2 cellular contexts compared by ENCODE assay signal in the genomic region with DNA sequence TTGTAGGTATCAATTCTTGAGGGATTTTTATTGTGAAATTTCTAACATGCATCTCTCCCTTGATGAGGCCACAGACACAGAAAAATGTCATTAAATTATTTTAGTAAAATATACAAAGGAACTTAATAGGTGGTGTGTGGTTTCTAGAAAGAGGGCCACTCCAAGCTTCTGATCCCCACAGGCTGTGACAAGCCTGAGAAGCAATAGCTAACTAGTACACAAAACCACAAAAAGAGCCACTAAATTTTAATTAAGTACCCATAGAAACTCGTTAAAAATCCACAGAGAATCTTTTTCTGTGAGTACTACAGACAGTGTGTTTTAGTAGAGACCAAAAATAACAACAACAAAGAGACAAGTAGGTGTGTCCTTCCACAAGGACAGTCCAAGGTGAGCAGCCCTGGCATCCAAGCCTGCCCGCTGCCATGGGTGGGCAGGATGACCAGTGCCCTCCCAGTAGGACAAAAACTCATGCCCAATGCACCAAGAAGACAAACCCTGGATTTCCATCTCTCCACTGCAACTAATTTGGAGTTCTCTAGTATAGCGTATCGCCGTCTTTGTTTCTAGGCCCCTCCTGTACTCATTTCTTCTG.
TF ChIP-seq lines count a peak whose summit lies in the region.

No MANE protein-coding gene starts in this region.

TF ChIP-seq in IMR-90, 13 proteins besides CTCF, POLR2A, EP300 and RAD21 (continued from another document):
- TF ChIP-seq, protein P1, sequence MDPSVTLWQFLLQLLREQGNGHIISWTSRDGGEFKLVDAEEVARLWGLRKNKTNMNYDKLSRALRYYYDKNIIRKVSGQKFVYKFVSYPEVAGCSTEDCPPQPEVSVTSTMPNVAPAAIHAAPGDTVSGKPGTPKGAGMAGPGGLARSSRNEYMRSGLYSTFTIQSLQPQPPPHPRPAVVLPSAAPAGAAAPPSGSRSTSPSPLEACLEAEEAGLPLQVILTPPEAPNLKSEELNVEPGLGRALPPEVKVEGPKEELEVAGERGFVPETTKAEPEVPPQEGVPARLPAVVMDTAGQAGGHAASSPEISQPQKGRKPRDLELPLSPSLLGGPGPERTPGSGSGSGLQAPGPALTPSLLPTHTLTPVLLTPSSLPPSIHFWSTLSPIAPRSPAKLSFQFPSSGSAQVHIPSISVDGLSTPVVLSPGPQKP (IDR thresholded peaks at IDR 0.05; ENCODE audit: borderline replicate concordance, low read depth, low read length), result no peak
- no peak for TF ChIP-seq FOS (IDR thresholded peaks at IDR 0.05; ENCODE audit: low read depth, low read length)
- no peak for TF ChIP-seq MAFK (IDR thresholded peaks at IDR 0.05; ENCODE audit: low read depth, low read length)
- no peak for TF ChIP-seq RFX5 (IDR thresholded peaks at IDR 0.05; ENCODE audit: low read depth, low read length)
- no peak for TF ChIP-seq CHD1 (IDR thresholded peaks at IDR 0.05; ENCODE audit: low read depth, low read length)
- TF ChIP-seq BHLHE40 (IDR thresholded peaks at IDR 0.05; ENCODE audit: low read depth, low read length), result no peak
- TF ChIP-seq NFE2L2 (IDR thresholded peaks at IDR 0.05; ENCODE audit: low read depth, low read length), result no peak
- TF ChIP-seq, protein P2, sequence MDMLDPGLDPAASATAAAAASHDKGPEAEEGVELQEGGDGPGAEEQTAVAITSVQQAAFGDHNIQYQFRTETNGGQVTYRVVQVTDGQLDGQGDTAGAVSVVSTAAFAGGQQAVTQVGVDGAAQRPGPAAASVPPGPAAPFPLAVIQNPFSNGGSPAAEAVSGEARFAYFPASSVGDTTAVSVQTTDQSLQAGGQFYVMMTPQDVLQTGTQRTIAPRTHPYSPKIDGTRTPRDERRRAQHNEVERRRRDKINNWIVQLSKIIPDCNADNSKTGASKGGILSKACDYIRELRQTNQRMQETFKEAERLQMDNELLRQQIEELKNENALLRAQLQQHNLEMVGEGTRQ (IDR thresholded peaks at IDR 0.05; ENCODE audit: low read depth, low read length), result no peak

TF ChIP-seq in neural cell, 6 proteins besides CTCF, POLR2A, EP300 and RAD21 (continued from another document):
- TF ChIP-seq REST (IDR thresholded peaks at IDR 0.05; ENCODE audit: borderline replicate concordance), result no peak
